15 cellular contexts compared by ENCODE assay signal in genomic region chr5:67591491-67591890, GRCh38.
DNase-seq lines count a peak whose midpoint lies in the region; ATAC-seq and TF ChIP-seq lines count a peak whose summit lies in the region.
"Had no signal": no experiment of that assay in that cellular context is flagged by ENCODE, and none has a peak within 500 bp of the region (broad histone marks: within the 10 kb centered on the region; RNA-seq: fewer than 3 reads in every experiment).

No MANE protein-coding gene starts in this region.

- no peaks in the 10 kb centered on the region for H3K27me3 ChIP-seq in mesenchymal stem cell (ENCODE audit: control insufficient read depth in 1 of 2, insufficient read depth in 1 of 2, low read length in 2 of 2)
- H3K27me3 ChIP-seq in heart left ventricle: no peaks in the 10 kb centered on the region
- H3K27me3 ChIP-seq in sigmoid colon: no peaks in the 10 kb centered on the region
- H3K27me3 ChIP-seq: BLaER1 had no signal

- ATAC-seq in heart left ventricle: no peak

- no peak overlapping the region for H2BK120ac ChIP-seq in mesenchymal stem cell (ENCODE audit: low read depth, low read length)

- H3K14ac ChIP-seq in mesenchymal stem cell (ENCODE audit: low read length in 2 of 2): no peak overlapping the region

- H3K18ac ChIP-seq in mesenchymal stem cell (ENCODE audit: low read depth in 1 of 2, low read length in 2 of 2): no peak overlapping the region

- H3K36me3 ChIP-seq in mesenchymal stem cell (ENCODE audit: control insufficient read depth in 1 of 2, insufficient read depth in 2 of 2, low read depth in 1 of 2, low read length in 2 of 2) (no peaks in the 10 kb centered on the region), heart left ventricle (no peaks in the 10 kb centered on the region), sigmoid colon (no peaks in the 10 kb centered on the region)
- H3K36me3 ChIP-seq: BLaER1 had no signal

- H2BK12ac ChIP-seq in mesenchymal stem cell (ENCODE audit: low read length in 2 of 2): no peak overlapping the region

- TF ChIP-seq POLR2A in heart left ventricle (IDR thresholded peaks at IDR 0.05) (no peak), sigmoid colon (IDR thresholded peaks at IDR 0.05) (no peak)

- H3K4me1 ChIP-seq in mesenchymal stem cell (ENCODE audit: control insufficient read depth, insufficient read depth, low read depth, low read length) (no peaks in the 10 kb centered on the region), heart left ventricle (peaks cover 0 to 3% (median 0%) of the 10 kb centered on the region in 12 donors), sigmoid colon (no peaks in the 10 kb centered on the region)
- H3K4me1 ChIP-seq: BLaER1 had no signal

- no peak overlapping the region for H3K4me2 ChIP-seq in mesenchymal stem cell (ENCODE audit: low read length, poor library complexity, severe bottlenecking)
- H3K4me2 ChIP-seq: BLaER1 had no signal

- H3K23ac ChIP-seq in mesenchymal stem cell (ENCODE audit: low read length in 2 of 2): no peak overlapping the region

- peak overlapping the region; percentile 50 for H4K91ac ChIP-seq in mesenchymal stem cell (ENCODE audit: low read length)

- H2AFZ ChIP-seq in mesenchymal stem cell (ENCODE audit: low read depth, low read length): no peak overlapping the region

- no peak for TF ChIP-seq EP300 in sigmoid colon (IDR thresholded peaks at IDR 0.05)

- H4K8ac ChIP-seq in mesenchymal stem cell (ENCODE audit: low read length): no peak overlapping the region

- DNase-seq in DMS 273 (lab: John Stamatoyannopoulos, UW; ENCODE audit: unreplicated experiment) (peak; percentile 50), DMS 273 treated with DMSO at 0.1 percent for 48 hours (lab: John Stamatoyannopoulos, UW) (no peak), dermis blood vessel endothelial cell (peak; percentile 50), mesenchymal stem cell (no peak), heart left ventricle (no peak), NCI-H2107 treated with DMSO at 0.1 percent for 48 hours (lab: John Stamatoyannopoulos, UW; ENCODE audit: unreplicated experiment) (no peak), sigmoid colon (no peak)
- DNase-seq in activated naive CD4-positive, alpha-beta T cell treated with anti-CD3 and anti-CD28 coated beads, Interleukin-2, amount 50 U/mL, for 16 hours: no peak
- DNase-seq: CD8-positive, alpha-beta memory T cell; DMS79; GDM1; GOT3; H9 had no signal

- H2BK15ac ChIP-seq in mesenchymal stem cell (ENCODE audit: low read depth, poor library complexity, severe bottlenecking): no peak overlapping the region

- H3K9me3 ChIP-seq in mesenchymal stem cell (ENCODE audit: control insufficient read depth, low read length) (no peaks in the 10 kb centered on the region), heart left ventricle (no peaks in the 10 kb centered on the region), sigmoid colon (no peaks in the 10 kb centered on the region)
- H3K9me3 ChIP-seq: BLaER1 had no signal

- H2BK5ac ChIP-seq in mesenchymal stem cell (ENCODE audit: low read depth, low read length, poor library complexity, severe bottlenecking): no peak overlapping the region

- H3K27ac ChIP-seq in mesenchymal stem cell (ENCODE audit: low read length, poor library complexity, severe bottlenecking) (no peak overlapping the region), heart left ventricle (no peak overlapping the region), sigmoid colon (no peak overlapping the region)
- H3K27ac ChIP-seq: 22Rv1, BLaER1 had no signal

- H3K4ac ChIP-seq in mesenchymal stem cell (ENCODE audit: low read depth in 1 of 2, low read length in 2 of 2): peak overlapping the region in 1 of 2 experiments; percentile 17

- WGBS in mesenchymal stem cell: 97% methylated on average over 3 of the region's 3 CpGs
- WGBS in heart left ventricle, 4 donors: 59 to 77% (median 65%) methylated on average over 3 of the region's 3 CpGs
- WGBS in sigmoid colon, 2 donors: 84 to 93% methylated on average over 3 of the region's 3 CpGs

- TF ChIP-seq CTCF in heart left ventricle (IDR thresholded peaks at IDR 0.05) (no peak), sigmoid colon (IDR thresholded peaks at IDR 0.05) (no peak)

- no peaks in the 10 kb centered on the region for H3K79me1 ChIP-seq in mesenchymal stem cell (replicated peaks; ENCODE audit: low read length, poor library complexity, severe bottlenecking)

- H2AK5ac ChIP-seq in mesenchymal stem cell (ENCODE audit: low read length, severe bottlenecking): no peak overlapping the region

- intact Hi-C loops in heart left ventricle (cut with DNase I) (no loop called here), sigmoid colon (cut with DNase I) (no loop called here)

- H3K4me3 ChIP-seq in mesenchymal stem cell (ENCODE audit: insufficient read depth in 1 of 2, low read depth in 1 of 2, low read length in 2 of 2) (no peak overlapping the region), heart left ventricle (no peak overlapping the region), sigmoid colon (no peak overlapping the region)
- H3K4me3 ChIP-seq: BLaER1 had no signal

- H3K9ac ChIP-seq in mesenchymal stem cell (ENCODE audit: low read length): no peak overlapping the region
- H3K9ac ChIP-seq: BLaER1 had no signal

Comparison
In these comparisons a context has a peak if more than half of its experiments do, and no peak if none do; other contexts are left out.
1. DNase-seq: peak in DMS 273 (single experiment) and dermis blood vessel endothelial cell (single experiment); none in DMS 273 treated with DMSO at 0.1 percent for 48 hours (single experiment), mesenchymal stem cell (single experiment), heart left ventricle (0 of 5), activated naive CD4-positive, alpha-beta T cell treated with anti-CD3 and anti-CD28 coated beads, Interleukin-2, amount 50 U/mL, for 16 hours (single experiment), NCI-H2107 treated with DMSO at 0.1 percent for 48 hours (single experiment) and sigmoid colon (single experiment).